ENCODE assay signal across 1 cellular context in genomic region chr12:94225924-94226630, GRCh38.
TF ChIP-seq lines count a peak whose summit lies in the region.

No MANE protein-coding gene starts in this region.

TF ChIP-seq in H1, 55 proteins besides CTCF, POLR2A, EP300 and RAD21:
- TF ChIP-seq SIN3A (conservative IDR thresholded peaks at IDR 0.05 in 1 of 2, IDR thresholded peaks at IDR 0.05 in 1 of 2; ENCODE audit: low read depth in 1 of 2, low read length in 2 of 2): 0 out of 4 replicates have a peak, but pooled peaks of 1 of the 2 experiments have one; percentile 63
- TF ChIP-seq RNF2 (IDR thresholded peaks at IDR 0.05; ENCODE audit: borderline replicate concordance, low read depth, low read length, missing control alignments, poor library complexity, severe bottlenecking): no peak
- TF ChIP-seq YY1 (IDR thresholded peaks at IDR 0.05; ENCODE audit: low read depth, low read length): peak; percentile 46; the same call in 1 of the 2 replicates
- TF ChIP-seq USF2 (IDR thresholded peaks at IDR 0.05; ENCODE audit: low read length): no peak
- TF ChIP-seq KDM1A (IDR thresholded peaks at IDR 0.05; ENCODE audit: borderline replicate concordance, low read length): peak; percentile 45; the same call in 1 of the 2 replicates
- TF ChIP-seq TEAD4 (IDR thresholded peaks at IDR 0.05; ENCODE audit: low read depth, low read length): peak; percentile 83
- peak; percentile 92 for TF ChIP-seq NANOG (IDR thresholded peaks at IDR 0.05; ENCODE audit: insufficient read depth, low read depth, low read length, poor library complexity, severe bottlenecking)
